12 cellular contexts compared by ENCODE assay signal in the genomic region with DNA sequence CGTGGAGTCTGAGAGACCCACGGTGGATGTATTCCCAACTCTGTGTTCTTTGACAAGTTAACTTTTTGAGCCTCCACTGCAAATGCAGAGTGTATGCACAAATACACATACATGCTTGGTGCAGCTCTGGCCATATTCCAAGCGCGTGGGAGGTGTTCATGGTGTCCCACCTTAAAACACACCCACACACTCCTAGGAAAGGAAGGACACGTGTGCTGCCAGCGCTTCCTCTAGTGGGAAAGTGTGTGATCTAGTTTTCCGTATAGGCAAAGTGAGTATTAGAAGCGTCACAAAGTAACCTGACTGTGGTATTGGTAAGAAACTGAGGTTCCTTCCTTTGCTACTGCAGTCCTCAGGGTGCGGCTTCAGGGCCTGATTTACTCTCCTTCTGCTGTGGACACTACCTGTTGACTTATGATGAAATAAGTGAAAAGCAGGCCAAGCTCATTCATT. TPM values are rescaled to one million over a fixed set of nuclear protein-coding genes. Genes with fewer than 3 reads are reported as not detected.
DNase-seq lines count a peak whose midpoint lies in the region; ATAC-seq lines count a peak whose summit lies in the region.
"Had no signal": no experiment of that assay in that cellular context is flagged by ENCODE, and none has a peak within 500 bp of the region (broad histone marks: within the 10 kb centered on the region; RNA-seq: fewer than 3 reads in every experiment).

No MANE protein-coding gene starts in this region.

- 88% methylated on average over 9 of the region's 9 CpGs for WGBS in right cardiac atrium
- 84% methylated on average over 9 of the region's 9 CpGs for WGBS in thymus

- H3K4me3 ChIP-seq in right cardiac atrium (ENCODE audit: low read length) (no peak overlapping the region), thymus (ENCODE audit: low read length) (no peak overlapping the region)
- H3K4me3 ChIP-seq: ovary, skin epidermis had no signal

- intact Hi-C loops in cardiac septum (cut with DNase I), result no loop called here
- intact Hi-C loops in right cardiac atrium (cut with DNase I), result no loop called here

- peaks cover 6% of the 10 kb centered on the region for H3K36me3 ChIP-seq in thymus (ENCODE audit: control insufficient read depth, insufficient read depth)
- H3K36me3 ChIP-seq: ovary had no signal

- H3K27me3 Mint-ChIP-seq in activated T-cell treated with anti-CD3 and anti-CD28 coated beads, Interleukin-2, amount 50 U/mL, for 24 hours, result no peaks in the 10 kb centered on the region
- H3K27me3 Mint-ChIP-seq in immature natural killer cell (ENCODE audit: low read depth in 3 of 3), result peaks cover 15 to 30% (median 27%) of the 10 kb centered on the region in 3 donors

- H3K4me1 ChIP-seq in right cardiac atrium (ENCODE audit: control insufficient read depth, insufficient read depth, low read length) (no peaks in the 10 kb centered on the region), thymus (ENCODE audit: control insufficient read depth, insufficient read depth, low read length) (peaks cover 63% of the 10 kb centered on the region)

- peaks cover 13% of the 10 kb centered on the region for H3K9me3 Mint-ChIP-seq in activated T-cell treated with anti-CD3 and anti-CD28 coated beads, Interleukin-2, amount 50 U/mL, for 24 hours
- peaks cover 0 to 2% (median 0%) of the 10 kb centered on the region in 6 donors for H3K9me3 Mint-ChIP-seq in immature natural killer cell

- H3K27me3 ChIP-seq in right cardiac atrium (ENCODE audit: control insufficient read depth, insufficient read depth) (no peaks in the 10 kb centered on the region), thymus (ENCODE audit: control insufficient read depth, insufficient read depth) (no peaks in the 10 kb centered on the region)
- H3K27me3 ChIP-seq: ovary had no signal

- DNase-seq in cardiac septum (ENCODE audit: low spot score) (peak; percentile 47), right cardiac atrium (no peak), immature natural killer cell (peak in 1 of 3 donors; percentile 31), NCI-H748 (lab: John Stamatoyannopoulos, UW; ENCODE audit: unreplicated experiment) (no peak), SW 1271 (lab: John Stamatoyannopoulos, UW) (no peak)
- DNase-seq in activated T-cell treated with anti-CD3 and anti-CD28 coated beads, Interleukin-2, amount 50 U/mL, for 24 hours, result peak; percentile 51
- DNase-seq: left cardiac atrium, NCI-H1105 had no signal

- H3K27ac Mint-ChIP-seq in activated T-cell treated with anti-CD3 and anti-CD28 coated beads, Interleukin-2, amount 50 U/mL, for 24 hours, result peak overlapping the region; percentile 82
- peak overlapping the region; percentile 69 to 98 (median 90) for H3K27ac Mint-ChIP-seq in immature natural killer cell

- no peaks in the 10 kb centered on the region for H3K9me3 ChIP-seq in right cardiac atrium (ENCODE audit: control insufficient read depth, low read length)
- H3K9me3 ChIP-seq in thymus (ENCODE audit: control insufficient read depth), result no peaks in the 10 kb centered on the region
- H3K9me3 ChIP-seq: ovary had no signal

- H3K36me3 Mint-ChIP-seq in activated T-cell treated with anti-CD3 and anti-CD28 coated beads, Interleukin-2, amount 50 U/mL, for 24 hours (ENCODE audit: low read depth), result peaks cover 6% of the 10 kb centered on the region
- H3K36me3 Mint-ChIP-seq in immature natural killer cell, result peaks cover 0 to 11% (median 4%) of the 10 kb centered on the region in 3 donors

- peaks cover 76% of the 10 kb centered on the region for H3K4me1 Mint-ChIP-seq in activated T-cell treated with anti-CD3 and anti-CD28 coated beads, Interleukin-2, amount 50 U/mL, for 24 hours (ENCODE audit: low read depth)
- peaks cover 64 to 66% of the 10 kb centered on the region in 2 donors for H3K4me1 Mint-ChIP-seq in immature natural killer cell

- ATAC-seq in right cardiac atrium (no peak), HG03175 (IDR thresholded peaks at IDR 0.05; ENCODE audit: unreplicated experiment) (no peak)

- H3K4me3 Mint-ChIP-seq in activated T-cell treated with anti-CD3 and anti-CD28 coated beads, Interleukin-2, amount 50 U/mL, for 24 hours, result peak overlapping the region; percentile 43
- H3K4me3 Mint-ChIP-seq in immature natural killer cell, result peak overlapping the region; percentile 52 to 68 (median 62)

- no peak overlapping the region for H3K27ac ChIP-seq in right cardiac atrium (ENCODE audit: low read length)
- peak overlapping the region; percentile 87 for H3K27ac ChIP-seq in thymus (ENCODE audit: low read depth)
- H3K27ac ChIP-seq: ovary had no signal

RNA-seq across cellular contexts. Expression of a gene that starts 36.0 kb away (rescaled TPM):
- 396 TPM for total RNA-seq in cardiac septum
- total RNA-seq in right cardiac atrium, result 100 to 1,000 TPM; 275 to 395 (median 317) TPM
- polyA plus RNA-seq in right cardiac atrium, result 760 TPM
- 100 to 1,000 TPM in 1 of 3 donors, 10 to 100 TPM in 2; 68.7 to 107 (median 85.6) TPM for polyA plus RNA-seq in immature natural killer cell
- polyA plus RNA-seq in thymus, result 106 TPM

Comparison
In these comparisons a context has a peak if more than half of its experiments do, and no peak if none do; other contexts are left out.
1. DNase-seq: peak in cardiac septum (single experiment) and activated T-cell treated with anti-CD3 and anti-CD28 coated beads, Interleukin-2, amount 50 U/mL, for 24 hours (single experiment); none in right cardiac atrium (0 of 3), NCI-H748 (single experiment) and SW 1271 (0 of 2).